8 cellular contexts compared by ENCODE assay signal in genomic region chr1:145995148-145995851, GRCh38. TPM values are rescaled to one million over a fixed set of nuclear protein-coding genes. Genes with fewer than 3 reads are reported as not detected.
DNase-seq lines count a peak whose midpoint lies in the region; ATAC-seq and TF ChIP-seq lines count a peak whose summit lies in the region.

No MANE protein-coding gene starts in this region.

- peaks cover 36% of the 10 kb centered on the region for H3K79me2 ChIP-seq in mammary epithelial cell (ENCODE audit: insufficient read depth, low read length)

- H2AFZ ChIP-seq in mammary epithelial cell (ENCODE audit: low read depth, low read length) = peak overlapping the region; percentile 15

- H3K4me3 ChIP-seq in AG10803 (ENCODE audit: low read length) (peak overlapping the region; percentile 99), LNCaP clone FGC (ENCODE audit: low read depth, low read length) (peak overlapping the region; percentile 86), mammary epithelial cell (replicated peaks in 1 of 3; ENCODE audit: insufficient read depth in 1 of 3, low read depth in 2 of 3, low read length in 3 of 3) (peak overlapping the region; percentile 58 to 84 (median 81)), mucosa of stomach (ENCODE audit: low read length) (peak overlapping the region; percentile 49)

- ATAC-seq in GM18870 (IDR thresholded peaks at IDR 0.05; ENCODE audit: unreplicated experiment) = no peak

- in situ Hi-C loops in mammary epithelial cell (cut with MboI; ENCODE audit: low sequenced_read_pairs in 2 of 2) = no loop called here

- CTCF ChIA-PET in mammary epithelial cell (lab: Charles Lee; ENCODE audit: low non-redundant PET) = interaction anchor here (0.6 kb wide), 1 partner anchor 12 kb away, joined by 3 read pairs; no protein-coding TSS in a partner anchor

- dilution Hi-C loops in mammary epithelial cell (cut with HindIII; ENCODE audit: low sequenced_read_pairs) = no loop called here

- H3K4me1 ChIP-seq in mammary epithelial cell (ENCODE audit: insufficient read depth, low read length) = peaks cover 36% of the 10 kb centered on the region
- peaks cover 50% of the 10 kb centered on the region for H3K4me1 ChIP-seq in mucosa of stomach (ENCODE audit: control insufficient read depth, insufficient read depth, low read length)

- peak overlapping the region; percentile 94 for H3K9ac ChIP-seq in mammary epithelial cell (ENCODE audit: insufficient read depth, low read length)
- H3K9ac ChIP-seq in mucosa of stomach (ENCODE audit: low read length) = peak overlapping the region; percentile 83

- no peaks in the 10 kb centered on the region for H3K9me3 ChIP-seq in mammary epithelial cell (replicated peaks; ENCODE audit: insufficient read depth, low read length)
- H3K9me3 ChIP-seq in mucosa of stomach (ENCODE audit: control insufficient read depth, low read length) = no peaks in the 10 kb centered on the region

- H4K20me1 ChIP-seq in mammary epithelial cell (ENCODE audit: insufficient read depth, low read length) = no peaks in the 10 kb centered on the region

- H3K36me3 ChIP-seq in mammary epithelial cell (ENCODE audit: insufficient read depth, low read length) (peaks cover 20% of the 10 kb centered on the region), mucosa of stomach (ENCODE audit: control insufficient read depth, insufficient read depth, low read length) (peaks cover 20% of the 10 kb centered on the region)

- DNase-seq in AG10803 (ENCODE audit: low read depth) (no peak), LNCaP clone FGC (ENCODE audit: low read depth) (no peak), mammary epithelial cell (no peak), GM20000 (ENCODE audit: low spot score) (no peak), GDM1 (lab: John Stamatoyannopoulos, UW) (no peak), NCI-H187 (lab: John Stamatoyannopoulos, UW) (no peak)

- WGBS in mammary epithelial cell (ENCODE audit: low coverage, missing lambda C conversion rate) = 24% methylated on average over 8 of the region's 8 CpGs

- peak overlapping the region; percentile 71 for H3K27ac ChIP-seq in mammary epithelial cell (ENCODE audit: insufficient read depth, low read depth, low read length)

- TF ChIP-seq CTCF in AG10803 (conservative IDR thresholded peaks at IDR 0.05; ENCODE audit: low read length) (no peak), LNCaP clone FGC (IDR thresholded peaks at IDR 0.05; ENCODE audit: control insufficient read depth, extremely low read depth, insufficient read depth) (no peak), mammary epithelial cell (conservative IDR thresholded peaks at IDR 0.05 in 1 of 2, IDR thresholded peaks at IDR 0.05 in 1 of 2; ENCODE audit: extremely low read depth in 1 of 2, insufficient read depth in 1 of 2, low read depth in 1 of 2, low read length in 2 of 2) (no peak), GM20000 (IDR thresholded peaks at IDR 0.05; ENCODE audit: extremely low read depth, missing control alignments) (no peak)

- H3K27me3 ChIP-seq in mammary epithelial cell (ENCODE audit: insufficient read depth, low read length) (no peaks in the 10 kb centered on the region), mucosa of stomach (ENCODE audit: control insufficient read depth, insufficient read depth, low read length) (no peaks in the 10 kb centered on the region)

- no TSS peak for BruUV-seq in mammary epithelial cell (replicated peaks; lab: Mats Ljungman, UMichigan)

- intact Hi-C loops in mammary epithelial cell (cut with micrococcal nuclease) = loop anchor here (5.0 kb wide), 1 partner anchor 78 kb away; the partner anchor contains the start of gene PEX11B

- peak overlapping the region; percentile 83 for H3K4me2 ChIP-seq in mammary epithelial cell (ENCODE audit: insufficient read depth, low read depth, low read length)

RNA-seq across cellular contexts. Expression of gene TXNIP, which starts 1.1 kb away (rescaled TPM):
- total RNA-seq in mammary epithelial cell = 100 to 1,000 TPM in 1 of 2 donors, 10 to 100 TPM in 1; 92.8 to 355 TPM
- polyA plus RNA-seq in mammary epithelial cell = 56.2 TPM
- 73.1 TPM for polyA minus RNA-seq in mammary epithelial cell

RNA-seq across cellular contexts. Expression of gene HJV, which starts 26.2 kb away (rescaled TPM):
- total RNA-seq in mammary epithelial cell = not detected
- not detected for polyA plus RNA-seq in mammary epithelial cell
- polyA minus RNA-seq in mammary epithelial cell = not detected

RNA-seq across cellular contexts. Expression of gene POLR3GL, which starts 30.8 kb away (rescaled TPM):
- total RNA-seq in mammary epithelial cell = 10 to 100 TPM in 1 of 2 donors, 1 to 10 TPM in 1; 4.7 to 10.0 TPM
- 7.3 TPM for polyA plus RNA-seq in mammary epithelial cell
- polyA minus RNA-seq in mammary epithelial cell = 10.9 TPM

RNA-seq across cellular contexts. Expression of gene ANKRD34A, which starts 30.9 kb away (rescaled TPM):
- total RNA-seq in mammary epithelial cell = 1 to 10 TPM; 1.3 to 1.6 TPM
- polyA plus RNA-seq in mammary epithelial cell = 1.1 TPM
- 0.21 TPM for polyA minus RNA-seq in mammary epithelial cell

RNA-seq across cellular contexts. Expression of gene LIX1L, which starts 37.5 kb away (rescaled TPM):
- total RNA-seq in mammary epithelial cell = 10 to 100 TPM; 16.0 TPM
- 22.8 TPM for polyA plus RNA-seq in mammary epithelial cell
- 27.2 TPM for polyA minus RNA-seq in mammary epithelial cell

Comparison
In these comparisons a context has a peak if more than half of its experiments do, and no peak if none do; other contexts are left out.
1. H3K4me3 ChIP-seq: peak in every context shown above with its lines; median percentile 99 in AG10803; 86 in LNCaP clone FGC; 81 in mammary epithelial cell; 49 in mucosa of stomach.